In the genomic region with DNA sequence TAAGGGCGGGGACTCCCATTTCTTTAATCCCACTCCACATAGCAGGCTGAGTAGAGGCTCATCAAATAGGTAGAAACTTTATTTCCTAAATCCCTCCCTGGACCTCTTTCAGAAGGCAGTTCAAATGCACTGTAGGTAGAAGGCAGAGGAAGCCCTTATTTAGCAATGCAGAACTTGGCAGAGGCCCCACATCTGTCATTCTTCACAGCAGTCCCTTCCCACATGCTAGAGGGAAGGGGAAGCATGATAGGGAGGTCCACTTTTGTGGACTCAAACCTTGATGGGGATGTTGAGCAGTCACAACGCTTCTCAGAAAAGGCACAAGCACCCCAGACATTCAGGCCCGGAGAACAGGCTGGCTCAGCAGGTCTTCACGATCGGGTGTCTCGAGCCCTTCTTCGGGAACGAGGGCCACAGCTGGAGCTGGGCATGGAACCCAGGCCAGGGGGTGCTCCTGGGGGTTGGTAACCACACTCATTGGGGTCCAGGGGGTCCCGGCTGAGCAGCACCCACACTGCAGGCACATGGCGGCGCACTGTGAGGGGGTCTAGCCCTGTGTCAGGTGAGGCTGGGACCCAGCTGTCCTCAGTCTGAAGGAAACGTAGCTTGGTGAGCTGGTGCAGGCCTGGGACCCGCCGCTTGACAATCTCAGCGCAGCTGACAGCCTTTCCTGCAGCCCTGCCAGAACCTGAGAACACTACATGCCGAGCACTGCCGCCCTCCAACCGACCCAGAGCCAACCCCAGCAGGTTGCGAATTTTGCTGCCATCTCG, we compare ENCODE assay signal across 8 cellular contexts. TPM values are rescaled to one million over a fixed set of nuclear protein-coding genes. Genes with fewer than 3 reads are reported as not detected.
DNase-seq lines count a peak whose midpoint lies in the region; ATAC-seq lines count a peak whose summit lies in the region.

No MANE protein-coding gene starts in this region.

- H3K9me3 ChIP-seq in iPS-15b (ENCODE audit: control insufficient read depth, insufficient read depth, low read length) (no peaks in the 10 kb centered on the region), subcutaneous abdominal adipose tissue (ENCODE audit: control insufficient read depth in 5 of 5, low read length in 5 of 5) (no peaks in the 10 kb centered on the region)

- H3K9ac ChIP-seq in iPS-15b (ENCODE audit: low read depth, low read length) (no peak overlapping the region), subcutaneous abdominal adipose tissue (ENCODE audit: low read length in 5 of 5) (peak overlapping the region in 2 of 5 donors; percentile 92 to 96)

- POLR2A ChIA-PET in activated CD8-positive, alpha-beta T cell treated with anti-CD3 and anti-CD28 coated beads, Interleukin-2, amount 10 ng/mL, durations not matched to agents 7 days and 5 days (lab: Charles Lee): interaction anchor here (0.7 to 2.1 kb wide), 3 partner anchors 9 to 24 kb away, joined by 3 to 12 read pairs (median 11); a partner anchor contains a TSS

- DNase-seq in activated naive CD4-positive, alpha-beta T cell treated with anti-CD3 and anti-CD28 coated beads for 36 hours: no peak
- DNase-seq in activated naive CD4-positive, alpha-beta T cell treated with anti-CD3 and anti-CD28 coated beads, Interleukin-2, amount 50 U/mL, for 16 hours: no peak
- no peak for DNase-seq in activated CD8-positive, alpha-beta T cell treated with anti-CD3 and anti-CD28 coated beads, Interleukin-2, amount 10 ng/mL, durations not matched to agents 7 days and 5 days
- no peak for DNase-seq in NCI-H748 treated with DMSO at 0.1 percent for 48 hours (lab: John Stamatoyannopoulos, UW)
- DNase-seq in Ammon's horn (ENCODE audit: low spot score): no peak
- no peak for DNase-seq in epidermal melanocyte (ENCODE audit: insufficient read length, low spot score)

- no peaks in the 10 kb centered on the region for H3K36me3 ChIP-seq in iPS-15b (ENCODE audit: control insufficient read depth, insufficient read depth, low read length)
- peaks cover 0 to 23% (median 18%) of the 10 kb centered on the region in 5 donors for H3K36me3 ChIP-seq in subcutaneous abdominal adipose tissue (ENCODE audit: control insufficient read depth in 5 of 5, insufficient read depth in 5 of 5, low read length in 5 of 5)

- no peaks in the 10 kb centered on the region for H3K36me3 Mint-ChIP-seq in activated naive CD4-positive, alpha-beta T cell treated with anti-CD3 and anti-CD28 coated beads for 36 hours (ENCODE audit: low read depth)
- peaks cover 8% of the 10 kb centered on the region for H3K36me3 Mint-ChIP-seq in activated CD8-positive, alpha-beta T cell treated with anti-CD3 and anti-CD28 coated beads, Interleukin-2, amount 10 ng/mL, durations not matched to agents 7 days and 5 days (ENCODE audit: low read depth)

- CTCF ChIA-PET in activated naive CD4-positive, alpha-beta T cell treated with anti-CD3 and anti-CD28 coated beads for 36 hours (lab: Charles Lee): interaction anchor here (0.6 to 8.4 kb wide), 7 partner anchors 8 to 355 kb away, joined by 3 to 123 read pairs (median 3); a partner anchor contains a TSS
- CTCF ChIA-PET in activated CD8-positive, alpha-beta T cell treated with anti-CD3 and anti-CD28 coated beads, Interleukin-2, amount 10 ng/mL, durations not matched to agents 7 days and 5 days (lab: Charles Lee): interaction anchor here (0.7 to 8.3 kb wide), 5 partner anchors 8 to 92 kb away, joined by 3 to 171 read pairs (median 8); a partner anchor contains a TSS

- H3K27ac Mint-ChIP-seq in activated naive CD4-positive, alpha-beta T cell treated with anti-CD3 and anti-CD28 coated beads for 36 hours: no peak overlapping the region
- peak overlapping the region; percentile 27 for H3K27ac Mint-ChIP-seq in activated CD8-positive, alpha-beta T cell treated with anti-CD3 and anti-CD28 coated beads, Interleukin-2, amount 10 ng/mL, durations not matched to agents 7 days and 5 days

- H3K4me3 ChIP-seq in iPS-15b (ENCODE audit: low read depth, low read length) (peak overlapping the region; percentile 91), subcutaneous abdominal adipose tissue (ENCODE audit: low read depth in 1 of 5, low read length in 5 of 5) (peak overlapping the region in 3 of 5 donors; percentile 79 to 84 (median 83))

- H3K9me3 Mint-ChIP-seq in activated naive CD4-positive, alpha-beta T cell treated with anti-CD3 and anti-CD28 coated beads for 36 hours: no peaks in the 10 kb centered on the region
- no peaks in the 10 kb centered on the region for H3K9me3 Mint-ChIP-seq in activated CD8-positive, alpha-beta T cell treated with anti-CD3 and anti-CD28 coated beads, Interleukin-2, amount 10 ng/mL, durations not matched to agents 7 days and 5 days (ENCODE audit: insufficient read depth)

- no peaks in the 10 kb centered on the region for H3K27me3 Mint-ChIP-seq in activated naive CD4-positive, alpha-beta T cell treated with anti-CD3 and anti-CD28 coated beads for 36 hours (ENCODE audit: low read depth)
- H3K27me3 Mint-ChIP-seq in activated CD8-positive, alpha-beta T cell treated with anti-CD3 and anti-CD28 coated beads, Interleukin-2, amount 10 ng/mL, durations not matched to agents 7 days and 5 days (ENCODE audit: low read depth): no peaks in the 10 kb centered on the region

- peak overlapping the region; percentile 87 for H3K4me3 Mint-ChIP-seq in activated naive CD4-positive, alpha-beta T cell treated with anti-CD3 and anti-CD28 coated beads for 36 hours
- H3K4me3 Mint-ChIP-seq in activated CD8-positive, alpha-beta T cell treated with anti-CD3 and anti-CD28 coated beads, Interleukin-2, amount 10 ng/mL, durations not matched to agents 7 days and 5 days: peak overlapping the region; percentile 88

- H3K27me3 ChIP-seq in iPS-15b (ENCODE audit: control insufficient read depth, insufficient read depth, low read length) (peaks cover 11% of the 10 kb centered on the region), subcutaneous abdominal adipose tissue (ENCODE audit: control insufficient read depth in 5 of 5, insufficient read depth in 4 of 5, low read length in 5 of 5) (no peaks in the 10 kb centered on the region)

- ATAC-seq in activated CD8-positive, alpha-beta T cell treated with anti-CD3 and anti-CD28 coated beads, Interleukin-2, amount 10 ng/mL, durations not matched to agents 7 days and 5 days: no peak

- peaks cover 2% of the 10 kb centered on the region for H3K4me1 ChIP-seq in iPS-15b (ENCODE audit: control insufficient read depth, insufficient read depth, low read length)
- peaks cover 5 to 28% (median 25%) of the 10 kb centered on the region in 5 donors for H3K4me1 ChIP-seq in subcutaneous abdominal adipose tissue (ENCODE audit: control insufficient read depth in 5 of 5, insufficient read depth in 5 of 5, low read length in 5 of 5)

- H3K27ac ChIP-seq in subcutaneous abdominal adipose tissue (ENCODE audit: low read depth, low read length): no peak overlapping the region

- intact Hi-C loops in activated naive CD4-positive, alpha-beta T cell treated with anti-CD3 and anti-CD28 coated beads for 36 hours (cut with micrococcal nuclease): no loop called here

- H3K4me1 Mint-ChIP-seq in activated naive CD4-positive, alpha-beta T cell treated with anti-CD3 and anti-CD28 coated beads for 36 hours (ENCODE audit: low read depth): peaks cover 21% of the 10 kb centered on the region
- H3K4me1 Mint-ChIP-seq in activated CD8-positive, alpha-beta T cell treated with anti-CD3 and anti-CD28 coated beads, Interleukin-2, amount 10 ng/mL, durations not matched to agents 7 days and 5 days (ENCODE audit: low read depth): peaks cover 18% of the 10 kb centered on the region

RNA-seq across cellular contexts. Expression of a gene that starts 1.3 kb away (rescaled TPM):
- total RNA-seq in activated naive CD4-positive, alpha-beta T cell treated with anti-CD3 and anti-CD28 coated beads for 36 hours: 10 to 100 TPM; 25.7 to 27.0 TPM
- 10 to 100 TPM; 23.2 to 26.4 TPM for total RNA-seq in activated CD8-positive, alpha-beta T cell treated with anti-CD3 and anti-CD28 coated beads, Interleukin-2, amount 10 ng/mL, durations not matched to agents 7 days and 5 days

RNA-seq across cellular contexts. Expression of a gene that starts 9.7 kb away (rescaled TPM):
- total RNA-seq in activated naive CD4-positive, alpha-beta T cell treated with anti-CD3 and anti-CD28 coated beads for 36 hours: 10 to 100 TPM; 86.1 to 87.5 TPM
- 100 to 1,000 TPM; 134 to 140 TPM for total RNA-seq in activated CD8-positive, alpha-beta T cell treated with anti-CD3 and anti-CD28 coated beads, Interleukin-2, amount 10 ng/mL, durations not matched to agents 7 days and 5 days

RNA-seq across cellular contexts. Expression of a gene that starts 18.2 kb away (rescaled TPM):
- total RNA-seq in activated naive CD4-positive, alpha-beta T cell treated with anti-CD3 and anti-CD28 coated beads for 36 hours: under 1 TPM; 0.29 to 0.37 TPM
- total RNA-seq in activated CD8-positive, alpha-beta T cell treated with anti-CD3 and anti-CD28 coated beads, Interleukin-2, amount 10 ng/mL, durations not matched to agents 7 days and 5 days: under 1 TPM in 1 of 2 experiments, not detected in 1; 0.34 TPM

RNA-seq across cellular contexts. Expression of a gene that starts 21.1 kb away (rescaled TPM):
- total RNA-seq in activated naive CD4-positive, alpha-beta T cell treated with anti-CD3 and anti-CD28 coated beads for 36 hours: not detected
- not detected for total RNA-seq in activated CD8-positive, alpha-beta T cell treated with anti-CD3 and anti-CD28 coated beads, Interleukin-2, amount 10 ng/mL, durations not matched to agents 7 days and 5 days

RNA-seq across cellular contexts. Expression of a gene that starts 27.0 kb away (rescaled TPM):
- total RNA-seq in activated naive CD4-positive, alpha-beta T cell treated with anti-CD3 and anti-CD28 coated beads for 36 hours: 10 to 100 TPM; 58.9 TPM
- total RNA-seq in activated CD8-positive, alpha-beta T cell treated with anti-CD3 and anti-CD28 coated beads, Interleukin-2, amount 10 ng/mL, durations not matched to agents 7 days and 5 days: 10 to 100 TPM; 66.7 to 66.9 TPM
